22 cellular contexts compared by ENCODE assay signal in genomic region chr20:19929749-19930148, GRCh38.
DNase-seq lines count a peak whose midpoint lies in the region; ATAC-seq, FAIRE-seq and TF ChIP-seq lines count a peak whose summit lies in the region.
"Had no signal": no experiment of that assay in that cellular context is flagged by ENCODE, and none has a peak within 500 bp of the region (broad histone marks: within the 10 kb centered on the region; RNA-seq: fewer than 3 reads in every experiment).

No MANE protein-coding gene starts in this region.

- ATAC-seq in body of pancreas (no peak), GM19035 (IDR thresholded peaks at IDR 0.05; ENCODE audit: unreplicated experiment) (no peak)

- CTCF ChIA-PET in activated naive CD4-positive, alpha-beta T cell treated with anti-CD3 and anti-CD28 coated beads, Interleukin-2, amount 10 ng/mL, durations not matched to agents 7 days and 5 days (lab: Charles Lee) = no interaction called here

- H3K4me1 ChIP-seq in body of pancreas (peaks cover 16% of the 10 kb centered on the region), subcutaneous abdominal adipose tissue (ENCODE audit: control insufficient read depth in 5 of 5, insufficient read depth in 5 of 5, low read length in 5 of 5) (peaks cover 14 to 69% (median 39%) of the 10 kb centered on the region in 5 donors)
- H3K4me1 ChIP-seq: BE2C had no signal

- no peaks in the 10 kb centered on the region for H3K36me3 ChIP-seq in body of pancreas (replicated peaks in 1 of 2; ENCODE audit: insufficient read depth in 1 of 2, low read depth in 2 of 2)
- H3K36me3 ChIP-seq in subcutaneous abdominal adipose tissue (ENCODE audit: control insufficient read depth in 5 of 5, insufficient read depth in 5 of 5, low read length in 5 of 5) = no peaks in the 10 kb centered on the region
- H3K36me3 ChIP-seq: BE2C, neutrophil, tibial artery had no signal

- H3K9me3 ChIP-seq in body of pancreas (no peaks in the 10 kb centered on the region), subcutaneous abdominal adipose tissue (ENCODE audit: control insufficient read depth in 5 of 5, low read length in 5 of 5) (no peaks in the 10 kb centered on the region)
- H3K9me3 ChIP-seq: BE2C, neutrophil, tibial artery had no signal

- H3K27ac Mint-ChIP-seq in activated naive CD4-positive, alpha-beta T cell treated with anti-CD3 and anti-CD28 coated beads, Interleukin-2, amount 10 ng/mL, durations not matched to agents 7 days and 5 days = no peak overlapping the region
- no peak overlapping the region for H3K27ac Mint-ChIP-seq in activated naive CD8-positive, alpha-beta T cell treated with anti-CD3 and anti-CD28 coated beads for 36 hours
- H3K27ac Mint-ChIP-seq: activated CD4-positive, alpha-beta T cell treated with anti-CD3 and anti-CD28 coated beads, Interleukin-2, amount 10 ng/mL, durations not matched to agents 24 days and 14 days had no signal

- intact Hi-C loops in body of pancreas (cut with DNase I) = no loop called here

- no peak for TF ChIP-seq CTCF in body of pancreas (IDR thresholded peaks at IDR 0.05)
- no peak for TF ChIP-seq CTCF in fibroblast of pulmonary artery (IDR thresholded peaks at IDR 0.05; ENCODE audit: low read length, missing control alignments)
- TF ChIP-seq CTCF in D721Med (IDR thresholded peaks at IDR 0.05; ENCODE audit: insufficient read depth, missing control alignments) = no peak

- no peak overlapping the region for H3K4me3 Mint-ChIP-seq in activated naive CD4-positive, alpha-beta T cell treated with anti-CD3 and anti-CD28 coated beads, Interleukin-2, amount 10 ng/mL, durations not matched to agents 7 days and 5 days
- H3K4me3 Mint-ChIP-seq in activated naive CD8-positive, alpha-beta T cell treated with anti-CD3 and anti-CD28 coated beads for 36 hours = no peak overlapping the region
- H3K4me3 Mint-ChIP-seq: activated CD4-positive, alpha-beta T cell treated with anti-CD3 and anti-CD28 coated beads, Interleukin-2, amount 10 ng/mL, durations not matched to agents 24 days and 14 days had no signal

- no peaks in the 10 kb centered on the region for H3K4me1 Mint-ChIP-seq in activated naive CD4-positive, alpha-beta T cell treated with anti-CD3 and anti-CD28 coated beads, Interleukin-2, amount 10 ng/mL, durations not matched to agents 7 days and 5 days
- peaks cover 3% of the 10 kb centered on the region for H3K4me1 Mint-ChIP-seq in activated naive CD8-positive, alpha-beta T cell treated with anti-CD3 and anti-CD28 coated beads for 36 hours
- H3K4me1 Mint-ChIP-seq: activated CD4-positive, alpha-beta T cell treated with anti-CD3 and anti-CD28 coated beads, Interleukin-2, amount 10 ng/mL, durations not matched to agents 24 days and 14 days had no signal

- DNase-seq in Daoy (ENCODE audit: low read depth) = peak; percentile 12
- peak in 1 of 4 donors; percentile 30 for DNase-seq in body of pancreas
- peak; percentile 45 for DNase-seq in fibroblast of pulmonary artery (ENCODE audit: low read depth)
- no peak for DNase-seq in D721Med (ENCODE audit: insufficient read length, low spot score)
- no peak for DNase-seq in activated naive CD4-positive, alpha-beta T cell treated with anti-CD3 and anti-CD28 coated beads, Interleukin-2, amount 10 ng/mL, durations not matched to agents 7 days and 5 days
- DNase-seq in activated naive CD8-positive, alpha-beta T cell treated with anti-CD3 and anti-CD28 coated beads for 36 hours = no peak
- DNase-seq: activated CD4-positive, alpha-beta T cell treated with anti-CD3 and anti-CD28 coated beads, Interleukin-2, amount 10 ng/mL, durations not matched to agents 24 days and 14 days; BE2C; Calu3; central memory CD4-positive, alpha-beta T cell; foreskin keratinocyte; NCI-H1048; NCI-H2081 treated with DMSO at 0.1 percent for 48 hours; NCI-H510A treated with DMSO at 0.1 percent for 48 hours; retina; stimulated activated CD4-positive, alpha-beta T cell treated with anti-CD3 and anti-CD28 coated beads, Interleukin-15, amount 100 ng/mL, for 24 hours; tibial artery had no signal

- no peaks in the 10 kb centered on the region for H3K36me3 Mint-ChIP-seq in activated naive CD4-positive, alpha-beta T cell treated with anti-CD3 and anti-CD28 coated beads, Interleukin-2, amount 10 ng/mL, durations not matched to agents 7 days and 5 days
- no peaks in the 10 kb centered on the region for H3K36me3 Mint-ChIP-seq in activated naive CD8-positive, alpha-beta T cell treated with anti-CD3 and anti-CD28 coated beads for 36 hours

- H3K27me3 Mint-ChIP-seq in activated naive CD4-positive, alpha-beta T cell treated with anti-CD3 and anti-CD28 coated beads, Interleukin-2, amount 10 ng/mL, durations not matched to agents 7 days and 5 days = peaks cover 12% of the 10 kb centered on the region
- peaks cover 11% of the 10 kb centered on the region for H3K27me3 Mint-ChIP-seq in activated naive CD8-positive, alpha-beta T cell treated with anti-CD3 and anti-CD28 coated beads for 36 hours

- H3K4me3 ChIP-seq in body of pancreas (no peak overlapping the region), fibroblast of pulmonary artery (replicated peaks; ENCODE audit: low read depth, low read length) (no peak overlapping the region), subcutaneous abdominal adipose tissue (ENCODE audit: low read depth in 1 of 5, low read length in 5 of 5) (no peak overlapping the region)
- H3K4me3 ChIP-seq: tibial artery had no signal

- H3K27me3 ChIP-seq in body of pancreas (no peaks in the 10 kb centered on the region), subcutaneous abdominal adipose tissue (ENCODE audit: control insufficient read depth in 5 of 5, insufficient read depth in 4 of 5, low read length in 5 of 5) (no peaks in the 10 kb centered on the region)
- H3K27me3 ChIP-seq: foreskin keratinocyte, neutrophil, tibial artery had no signal

- no peak for TF ChIP-seq POLR2A in body of pancreas (IDR thresholded peaks at IDR 0.05)

- H3K9me3 Mint-ChIP-seq in activated naive CD4-positive, alpha-beta T cell treated with anti-CD3 and anti-CD28 coated beads, Interleukin-2, amount 10 ng/mL, durations not matched to agents 7 days and 5 days = no peaks in the 10 kb centered on the region
- H3K9me3 Mint-ChIP-seq in activated naive CD8-positive, alpha-beta T cell treated with anti-CD3 and anti-CD28 coated beads for 36 hours = no peaks in the 10 kb centered on the region
- H3K9me3 Mint-ChIP-seq: activated CD4-positive, alpha-beta T cell treated with anti-CD3 and anti-CD28 coated beads, Interleukin-2, amount 10 ng/mL, durations not matched to agents 24 days and 14 days had no signal

- H3K27ac ChIP-seq in body of pancreas (peak overlapping the region in 3 of 4 donors; percentile 44 to 71 (median 50)), subcutaneous abdominal adipose tissue (ENCODE audit: low read depth, low read length) (peak overlapping the region; percentile 35)
- H3K27ac ChIP-seq: KMS-11, neutrophil, tibial artery had no signal

- 81 to 85% methylated on average over 3 of the region's 3 CpGs for WGBS in body of pancreas, 2 donors

- no peak for FAIRE-seq in D721Med (lab: Jason Lieb, UNC)
- FAIRE-seq: GM18507 had no signal

- H3K9ac ChIP-seq in subcutaneous abdominal adipose tissue (ENCODE audit: low read length in 5 of 5) = no peak overlapping the region
- H3K9ac ChIP-seq: KMS-11 had no signal

Comparison
In these comparisons a context has a peak if more than half of its experiments do, and no peak if none do; other contexts are left out.
1. DNase-seq: peak in Daoy (single experiment) and fibroblast of pulmonary artery (single experiment); none in D721Med (single experiment), activated naive CD4-positive, alpha-beta T cell treated with anti-CD3 and anti-CD28 coated beads, Interleukin-2, amount 10 ng/mL, durations not matched to agents 7 days and 5 days (single experiment) and activated naive CD8-positive, alpha-beta T cell treated with anti-CD3 and anti-CD28 coated beads for 36 hours (single experiment).